In genomic region chr14:32932302-32932920, GRCh38 we compare ENCODE assay signal across 14 cellular contexts. TPM values are rescaled to one million over a fixed set of nuclear protein-coding genes. Genes with fewer than 3 reads are reported as not detected.
A peak's percentile ranks its signal among the peaks of the same experiment; 100 is the strongest.
DNase-seq lines count a peak whose midpoint lies in the region; ATAC-seq and TF ChIP-seq lines count a peak whose summit lies in the region.
"Had no signal": no experiment of that assay in that cellular context is flagged by ENCODE, and none has a peak within 500 bp of the region (broad histone marks: within the 10 kb centered on the region; RNA-seq: fewer than 3 reads in every experiment).

No MANE protein-coding gene starts in this region.

- H3K4me1 ChIP-seq in right cardiac atrium (ENCODE audit: control insufficient read depth, insufficient read depth, low read length) = no peaks in the 10 kb centered on the region
- H3K4me1 ChIP-seq in neuron (ENCODE audit: insufficient read depth, low read length) = peaks cover 20% of the 10 kb centered on the region
- H3K4me1 ChIP-seq in tibial artery = peaks cover 0 to 31% (median 24%) of the 10 kb centered on the region in 4 donors
- H3K4me1 ChIP-seq: foreskin keratinocyte had no signal

- no peaks in the 10 kb centered on the region for H3K9me3 Mint-ChIP-seq in activated naive CD8-positive, alpha-beta T cell (ENCODE audit: low read depth)
- no peaks in the 10 kb centered on the region for H3K9me3 Mint-ChIP-seq in activated naive CD8-positive, alpha-beta T cell treated with anti-CD3 and anti-CD28 coated beads for 36 hours

- peaks cover 14% of the 10 kb centered on the region for H3K4me1 Mint-ChIP-seq in activated naive CD8-positive, alpha-beta T cell (ENCODE audit: low read depth)
- H3K4me1 Mint-ChIP-seq in activated naive CD8-positive, alpha-beta T cell treated with anti-CD3 and anti-CD28 coated beads for 36 hours = peaks cover 5% of the 10 kb centered on the region

- intact Hi-C loops in right cardiac atrium (cut with DNase I) = loop anchor here in 1 of 4 donors (10.0 kb wide), 1 partner anchor 862 kb away; no protein-coding TSS in a partner anchor
- intact Hi-C loops in tibial artery (cut with DNase I; ENCODE audit: low total_unique reads) = loop anchor here (10.0 kb wide), 2 partner anchors 862 to 1022 kb away; partner anchors contain the start of gene EGLN3

- H3K27ac Mint-ChIP-seq in activated naive CD8-positive, alpha-beta T cell = no peak overlapping the region
- H3K27ac Mint-ChIP-seq in activated naive CD8-positive, alpha-beta T cell treated with anti-CD3 and anti-CD28 coated beads for 36 hours = no peak overlapping the region
- H3K27ac Mint-ChIP-seq: activated CD8-positive, alpha-beta T cell treated with anti-CD3 and anti-CD28 coated beads, Interleukin-2, amount 10 ng/mL, durations not matched to agents 7 days and 5 days had no signal

- no peak for TF ChIP-seq CTCF in tibial artery (IDR thresholded peaks at IDR 0.05)

- 39% methylated on average over 31 of the region's 31 CpGs for WGBS in right cardiac atrium

- H3K4me3 ChIP-seq in right cardiac atrium (ENCODE audit: low read length) (peak overlapping the region; percentile 71), neuron (ENCODE audit: low read length) (peak overlapping the region; percentile 96), tibial artery (peak overlapping the region; percentile 48 to 49)

- H3K27ac ChIP-seq in right cardiac atrium (ENCODE audit: low read length) = no peak overlapping the region
- no peak overlapping the region for H3K27ac ChIP-seq in tibial artery
- H3K27ac ChIP-seq: foreskin keratinocyte had no signal

- H3K9me3 ChIP-seq in right cardiac atrium (ENCODE audit: control insufficient read depth, low read length) (no peaks in the 10 kb centered on the region), neuron (ENCODE audit: low read length) (no peaks in the 10 kb centered on the region), tibial artery (no peaks in the 10 kb centered on the region)

- peaks cover 36% of the 10 kb centered on the region for H3K27me3 Mint-ChIP-seq in activated naive CD8-positive, alpha-beta T cell
- H3K27me3 Mint-ChIP-seq in activated naive CD8-positive, alpha-beta T cell treated with anti-CD3 and anti-CD28 coated beads for 36 hours = peaks cover 63% of the 10 kb centered on the region

- H3K36me3 Mint-ChIP-seq in activated naive CD8-positive, alpha-beta T cell = no peaks in the 10 kb centered on the region
- no peaks in the 10 kb centered on the region for H3K36me3 Mint-ChIP-seq in activated naive CD8-positive, alpha-beta T cell treated with anti-CD3 and anti-CD28 coated beads for 36 hours

- H3K27me3 ChIP-seq in right cardiac atrium (ENCODE audit: control insufficient read depth, insufficient read depth) (no peaks in the 10 kb centered on the region), neuron (ENCODE audit: insufficient read depth, low read length) (no peaks in the 10 kb centered on the region), tibial artery (peaks cover 0 to 43% of the 10 kb centered on the region in 2 donors)

- H2AFZ ChIP-seq in neuron (ENCODE audit: low read depth, low read length) = no peak overlapping the region

- no peaks in the 10 kb centered on the region for H3K36me3 ChIP-seq in neuron (ENCODE audit: insufficient read depth, low read length)
- no peaks in the 10 kb centered on the region for H3K36me3 ChIP-seq in tibial artery

- DNase-seq in activated naive CD8-positive, alpha-beta T cell treated with anti-CD3 and anti-CD28 coated beads for 36 hours = no peak
- DNase-seq in right cardiac atrium = no peak
- no peak for DNase-seq in tibial artery
- DNase-seq in left lobe of liver (ENCODE audit: low spot score) = no peak
- DNase-seq in AML-193 (lab: John Stamatoyannopoulos, UW) = no peak
- DNase-seq: 8988T; activated CD8-positive, alpha-beta T cell treated with anti-CD3 and anti-CD28 coated beads, Interleukin-2, amount 10 ng/mL, durations not matched to agents 7 days and 5 days; activated naive CD4-positive, alpha-beta T cell treated with anti-CD3 and anti-CD28 coated beads, Interleukin-2, amount 50 U/mL, for 16 hours; foreskin keratinocyte; mammary epithelial cell; NCI-H446 had no signal

- peak overlapping the region; percentile 20 for H3K4me3 Mint-ChIP-seq in activated naive CD8-positive, alpha-beta T cell
- no peak overlapping the region for H3K4me3 Mint-ChIP-seq in activated naive CD8-positive, alpha-beta T cell treated with anti-CD3 and anti-CD28 coated beads for 36 hours
- H3K4me3 Mint-ChIP-seq: activated CD8-positive, alpha-beta T cell treated with anti-CD3 and anti-CD28 coated beads, Interleukin-2, amount 10 ng/mL, durations not matched to agents 7 days and 5 days had no signal

- ATAC-seq in right cardiac atrium = no peak
- ATAC-seq in left lobe of liver = no peak
- no peak for ATAC-seq in GM21717 (IDR thresholded peaks at IDR 0.05; ENCODE audit: unreplicated experiment)
- ATAC-seq: activated CD8-positive, alpha-beta T cell treated with anti-CD3 and anti-CD28 coated beads, Interleukin-2, amount 10 ng/mL, durations not matched to agents 7 days and 5 days; foreskin keratinocyte had no signal

RNA-seq across cellular contexts. Expression of gene NPAS3, which starts 6.3 kb away (rescaled TPM):
- not detected for total RNA-seq in activated naive CD8-positive, alpha-beta T cell treated with anti-CD3 and anti-CD28 coated beads for 36 hours
- 1 to 10 TPM; 2.8 to 5.7 (median 4.4) TPM for total RNA-seq in right cardiac atrium
- polyA plus RNA-seq in right cardiac atrium = 0.48 TPM
- not detected for total RNA-seq in left lobe of liver
- total RNA-seq: activated CD8-positive, alpha-beta T cell treated with anti-CD3 and anti-CD28 coated beads, Interleukin-2, amount 10 ng/mL, durations not matched to agents 7 days and 5 days; foreskin keratinocyte had no signal
- polyA plus RNA-seq: foreskin keratinocyte had no signal
